In the genomic region with DNA sequence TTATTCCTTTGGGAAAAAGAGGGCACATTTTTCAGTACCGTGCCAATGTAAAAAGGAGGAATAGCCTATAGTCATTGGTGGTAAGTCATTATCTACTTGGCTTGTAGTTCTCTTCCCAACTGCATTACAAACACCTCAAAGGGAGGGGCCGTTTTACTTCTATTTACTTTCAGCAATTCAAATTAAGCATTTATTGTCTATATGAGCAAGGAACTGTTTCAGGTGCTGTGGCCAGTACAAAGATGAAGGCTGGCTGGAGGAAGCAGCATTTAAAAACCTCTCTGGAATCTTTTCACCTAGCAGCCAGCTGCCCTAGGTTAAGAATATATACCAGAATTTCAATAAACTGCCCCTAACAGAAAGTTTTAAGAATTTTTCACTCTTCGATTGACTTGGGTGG, we compare ENCODE assay signal across 19 cellular contexts. TPM values are rescaled to one million over a fixed set of nuclear protein-coding genes. Genes with fewer than 3 reads are reported as not detected.
"Had no signal": no experiment of that assay in that cellular context is flagged by ENCODE, and none has a peak within 500 bp of the region (broad histone marks: within the 10 kb centered on the region; RNA-seq: fewer than 3 reads in every experiment).

No MANE protein-coding gene starts in this region.

- H3K4me3 ChIP-seq: esophagus muscularis mucosa, gastroesophageal sphincter, lower lobe of right lung, spleen, thoracic aorta had no signal

- H3K9me3 ChIP-seq: esophagus muscularis mucosa, gastroesophageal sphincter, lower lobe of right lung, spleen, thoracic aorta had no signal

- H3K4me1 ChIP-seq: lower lobe of right lung had no signal

- H3K4me1 Mint-ChIP-seq: naive B cell; stimulated activated naive B cell treated with anti-CD40 and anti-IgM and Interleukin-4, amounts not matched to agents 10 μg/mL and 1 μg/mL and 100 μg/mL, for 72 hours had no signal

- H3K36me3 Mint-ChIP-seq: activated CD4-positive, alpha-beta memory T cell treated with anti-CD3 and anti-CD28 coated beads for 36 hours; activated naive CD4-positive, alpha-beta T cell treated with anti-CD3 and anti-CD28 coated beads, Interleukin-2, amount 50 U/mL, for 72 hours; naive B cell; stimulated activated naive B cell treated with anti-CD40 and anti-IgM and Interleukin-4, amounts not matched to agents 10 μg/mL and 1 μg/mL and 100 μg/mL, for 72 hours had no signal

- DNase-seq: activated CD4-positive, alpha-beta memory T cell treated with anti-CD3 and anti-CD28 coated beads for 36 hours; activated gamma-delta T cell treated with Interleukin-2 at 50 U/mL for 16 hours; activated T-cell treated with anti-CD3 and anti-CD28 coated beads for 4 hours; cerebellar nuclear complex; effector memory CD4-positive, alpha-beta T cell; lower lobe of right lung; midbrain; naive B cell; spleen; stimulated activated naive B cell treated with anti-CD40 and anti-IgM and Interleukin-4, amounts not matched to agents 10 μg/mL and 1 μg/mL and 100 μg/mL, for 72 hours had no signal

- H3K27ac ChIP-seq: esophagus muscularis mucosa, gastroesophageal sphincter, lower lobe of right lung, parathyroid adenoma, thoracic aorta had no signal

- H3K27me3 Mint-ChIP-seq: activated CD4-positive, alpha-beta memory T cell treated with anti-CD3 and anti-CD28 coated beads for 36 hours; dendritic cell treated with granulocyte-macrophage colony-stimulating factor and Interleukin-4, amounts not matched to agents 40 ng/mL and 50 ng/mL, for 4 days; naive B cell; stimulated activated naive B cell treated with anti-CD40 and anti-IgM and Interleukin-4, amounts not matched to agents 10 μg/mL and 1 μg/mL and 100 μg/mL, for 72 hours had no signal

- H2AFZ ChIP-seq: parathyroid adenoma had no signal

- H3K36me3 ChIP-seq: esophagus muscularis mucosa, gastroesophageal sphincter, lower lobe of right lung, spleen, thoracic aorta had no signal

- H3K4me3 Mint-ChIP-seq: activated CD4-positive, alpha-beta memory T cell treated with anti-CD3 and anti-CD28 coated beads for 36 hours; activated T-helper 1 cell treated with anti-CD3 and anti-CD28 coated beads, Interleukin-12 subunit alpha, Interleukin-12 subunit beta, Interleukin-2, Interleukin-4 antibody, amounts not matched to agents 30 ng/mL and 10 ng/mL and 1 ng/mL, durations not matched to agents 14 hours and 24 hours and 36 hours; dendritic cell treated with granulocyte-macrophage colony-stimulating factor and Interleukin-4, amounts not matched to agents 40 ng/mL and 50 ng/mL, for 4 days; naive B cell; stimulated activated naive B cell treated with anti-CD40 and anti-IgM and Interleukin-4, amounts not matched to agents 10 μg/mL and 1 μg/mL and 100 μg/mL, for 72 hours; T-helper 2 cell treated with Interferon-gamma antibody and Interleukin-4, amounts not matched to agents 5 μg/mL and 100 μg/mL, for 36 hours had no signal

- H3K27ac Mint-ChIP-seq: activated CD4-positive, alpha-beta memory T cell treated with anti-CD3 and anti-CD28 coated beads for 36 hours; activated naive CD4-positive, alpha-beta T cell treated with anti-CD3 and anti-CD28 coated beads, Interleukin-2, amount 50 U/mL, for 72 hours; activated T-helper 1 cell treated with anti-CD3 and anti-CD28 coated beads, Interleukin-12 subunit alpha, Interleukin-12 subunit beta, Interleukin-2, Interleukin-4 antibody, amounts not matched to agents 30 ng/mL and 10 ng/mL and 1 ng/mL, durations not matched to agents 14 hours and 24 hours and 36 hours; dendritic cell treated with granulocyte-macrophage colony-stimulating factor and Interleukin-4, amounts not matched to agents 40 ng/mL and 50 ng/mL, for 4 days; naive B cell; stimulated activated naive B cell treated with anti-CD40 and anti-IgM and Interleukin-4, amounts not matched to agents 10 μg/mL and 1 μg/mL and 100 μg/mL, for 72 hours; T-helper 2 cell treated with Interferon-gamma antibody and Interleukin-4, amounts not matched to agents 5 μg/mL and 100 μg/mL, for 36 hours had no signal

- ATAC-seq: activated naive CD4-positive, alpha-beta T cell treated with anti-CD3 and anti-CD28 coated beads, Interleukin-2, amount 50 U/mL, for 72 hours; gastroesophageal sphincter; lower lobe of right lung; sciatic nerve; stimulated activated naive B cell treated with anti-CD40 and anti-IgM and Interleukin-4, amounts not matched to agents 10 μg/mL and 1 μg/mL and 100 μg/mL, for 72 hours had no signal

- H3K27me3 ChIP-seq: esophagus muscularis mucosa, gastroesophageal sphincter, spleen had no signal

- H3K9me3 Mint-ChIP-seq: activated CD4-positive, alpha-beta memory T cell treated with anti-CD3 and anti-CD28 coated beads for 36 hours; activated naive CD4-positive, alpha-beta T cell treated with anti-CD3 and anti-CD28 coated beads, Interleukin-2, amount 50 U/mL, for 72 hours; activated T-helper 1 cell treated with anti-CD3 and anti-CD28 coated beads, Interleukin-12 subunit alpha, Interleukin-12 subunit beta, Interleukin-2, Interleukin-4 antibody, amounts not matched to agents 30 ng/mL and 10 ng/mL and 1 ng/mL, durations not matched to agents 14 hours and 24 hours and 36 hours; dendritic cell treated with granulocyte-macrophage colony-stimulating factor and Interleukin-4, amounts not matched to agents 40 ng/mL and 50 ng/mL, for 4 days; naive B cell; stimulated activated naive B cell treated with anti-CD40 and anti-IgM and Interleukin-4, amounts not matched to agents 10 μg/mL and 1 μg/mL and 100 μg/mL, for 72 hours; T-helper 2 cell treated with Interferon-gamma antibody and Interleukin-4, amounts not matched to agents 5 μg/mL and 100 μg/mL, for 36 hours had no signal

- H3K79me2 ChIP-seq: parathyroid adenoma had no signal

RNA-seq across cellular contexts. Expression of a gene that starts 48.9 kb away (rescaled TPM):
- total RNA-seq: activated CD4-positive, alpha-beta memory T cell treated with anti-CD3 and anti-CD28 coated beads for 36 hours had no signal
